ENCODE assay signal across 17 cellular contexts in the genomic region with DNA sequence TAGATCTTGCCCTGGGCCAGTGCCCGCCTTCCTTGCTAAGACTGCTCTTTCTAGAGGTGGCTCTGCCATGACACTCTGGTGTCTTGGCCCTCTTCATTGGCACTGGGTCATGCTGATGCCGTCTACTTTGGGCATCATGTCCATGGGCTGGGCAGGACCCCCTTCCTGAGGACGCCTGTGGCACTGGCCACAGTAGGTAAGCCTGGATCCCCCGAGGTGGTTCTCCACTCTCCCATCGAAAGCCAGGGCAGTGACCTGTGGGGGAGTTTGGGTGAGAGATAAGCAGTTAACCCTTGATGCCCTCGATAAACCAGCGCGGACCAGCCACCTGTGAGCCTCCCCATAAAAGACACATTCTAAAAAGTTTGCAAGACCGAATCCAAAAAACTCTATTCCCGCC. TPM values are rescaled to one million over a fixed set of nuclear protein-coding genes. Genes with fewer than 3 reads are reported as not detected.
A peak's percentile ranks its signal among the peaks of the same experiment; 100 is the strongest.
DNase-seq lines count a peak whose midpoint lies in the region; ATAC-seq and TF ChIP-seq lines count a peak whose summit lies in the region.
"Had no signal": no experiment of that assay in that cellular context is flagged by ENCODE, and none has a peak within 500 bp of the region (broad histone marks: within the 10 kb centered on the region; RNA-seq: fewer than 3 reads in every experiment).

No MANE protein-coding gene starts in this region.

- TF ChIP-seq CTCF in right atrium auricular region (IDR thresholded peaks at IDR 0.05) (no peak), psoas muscle (IDR thresholded peaks at IDR 0.05) (no peak)

- no peak for ATAC-seq in stimulated activated naive CD8-positive, alpha-beta T cell treated with anti-CD3 and anti-CD28 coated beads, Interleukin-15, amount 100 ng/mL, for 72 hours
- no peak for ATAC-seq in stimulated activated naive CD8-positive, alpha-beta T cell treated with anti-CD3 and anti-CD28 coated beads, Interleukin-15, Interleukin-2, amounts not matched to agents 100 U/mL and 50 U/mL, for 24 hours
- no peak for ATAC-seq in psoas muscle
- ATAC-seq: activated T-cell treated with anti-CD3 and anti-CD28 coated beads, Interleukin-2, amount 50 U/mL, for 4 hours; GM23338 had no signal

- intact Hi-C loops in psoas muscle (cut with DNase I), result no loop called here

- H3K36me3 ChIP-seq in right atrium auricular region (peaks cover 54% of the 10 kb centered on the region), psoas muscle (ENCODE audit: insufficient read depth in 1 of 2, low read depth in 1 of 2) (peaks cover 18 to 64% of the 10 kb centered on the region in 2 donors)

- no peak overlapping the region for H3K4me3 Mint-ChIP-seq in stimulated activated naive CD8-positive, alpha-beta T cell treated with anti-CD3 and anti-CD28 coated beads, Interleukin-15, amount 100 ng/mL, for 72 hours
- H3K4me3 Mint-ChIP-seq: activated T-cell treated with anti-CD3 and anti-CD28 coated beads, Interleukin-2, amount 50 U/mL, for 4 hours; GM23338 had no signal

- no peaks in the 10 kb centered on the region for H3K9me3 ChIP-seq in right atrium auricular region
- H3K9me3 ChIP-seq in psoas muscle, result no peaks in the 10 kb centered on the region

- H3K27me3 ChIP-seq in right atrium auricular region, result no peaks in the 10 kb centered on the region
- no peaks in the 10 kb centered on the region for H3K27me3 ChIP-seq in psoas muscle (ENCODE audit: insufficient read depth in 3 of 3, low read length in 2 of 3)

- peaks cover 0 to 92% of the 10 kb centered on the region in 2 donors for H3K4me1 ChIP-seq in right atrium auricular region
- peaks cover 56% of the 10 kb centered on the region for H3K4me1 ChIP-seq in psoas muscle

- H3K27me3 Mint-ChIP-seq in stimulated activated naive CD8-positive, alpha-beta T cell treated with anti-CD3 and anti-CD28 coated beads, Interleukin-15, amount 100 ng/mL, for 72 hours, result no peaks in the 10 kb centered on the region

- WGBS in psoas muscle, 3 donors, result 86 to 91% (median 89%) methylated on average over 10 of the region's 10 CpGs

- H3K27ac Mint-ChIP-seq in stimulated activated naive CD8-positive, alpha-beta T cell treated with anti-CD3 and anti-CD28 coated beads, Interleukin-15, amount 100 ng/mL, for 72 hours, result peak overlapping the region; percentile 71 to 88
- H3K27ac Mint-ChIP-seq: GM23338 had no signal

- H3K4me1 Mint-ChIP-seq in stimulated activated naive CD8-positive, alpha-beta T cell treated with anti-CD3 and anti-CD28 coated beads, Interleukin-15, amount 100 ng/mL, for 72 hours, result no peaks in the 10 kb centered on the region
- H3K4me1 Mint-ChIP-seq: GM23338 had no signal

- DNase-seq in stimulated activated naive CD8-positive, alpha-beta T cell treated with anti-CD3 and anti-CD28 coated beads, Interleukin-15, amount 100 ng/mL, for 72 hours, result no peak
- no peak for DNase-seq in stimulated activated naive CD8-positive, alpha-beta T cell treated with anti-CD3 and anti-CD28 coated beads, Interleukin-15, Interleukin-2, amounts not matched to agents 100 U/mL and 50 U/mL, for 24 hours
- DNase-seq in right atrium auricular region (ENCODE audit: low spot score) (no peak), psoas muscle (no peak), GM19240 (ENCODE audit: insufficient read length, low spot score) (no peak), GM19238 (ENCODE audit: insufficient read length, low spot score) (no peak), globus pallidus (ENCODE audit: low spot score) (no peak)
- DNase-seq in stimulated activated naive CD4-positive, alpha-beta T cell (lab: John Stamatoyannopoulos, UW), result no peak
- DNase-seq: activated T-cell treated with anti-CD3 and anti-CD28 coated beads, Interleukin-2, amount 50 U/mL, for 4 hours; COR-L47; cortex of kidney; GDM1; NCI-H1105 treated with DMSO at 0.1 percent for 48 hours; NCI-H510A treated with DMSO at 0.1 percent for 48 hours; stimulated activated CD4-positive, alpha-beta T cell treated with anti-CD3 and anti-CD28 coated beads, Interleukin-4, amount 100 ng/mL, for 1 hour; T-helper 2 cell had no signal

- no peaks in the 10 kb centered on the region for H3K9me3 Mint-ChIP-seq in stimulated activated naive CD8-positive, alpha-beta T cell treated with anti-CD3 and anti-CD28 coated beads, Interleukin-15, amount 100 ng/mL, for 72 hours
- H3K9me3 Mint-ChIP-seq: activated T-cell treated with anti-CD3 and anti-CD28 coated beads, Interleukin-2, amount 50 U/mL, for 4 hours; GM23338 had no signal

- H3K27ac ChIP-seq in right atrium auricular region, result peak overlapping the region; percentile 93 to 97
- peak overlapping the region; percentile 85 for H3K27ac ChIP-seq in psoas muscle

- no peak overlapping the region for H3K4me3 ChIP-seq in right atrium auricular region
- H3K4me3 ChIP-seq in psoas muscle, result no peak overlapping the region
- H3K4me3 ChIP-seq: GM23338 had no signal

RNA-seq across cellular contexts. Expression of a gene that starts 20.0 kb away (rescaled TPM):
- total RNA-seq in right atrium auricular region, result 10 to 100 TPM; 11.1 to 37.5 TPM
- total RNA-seq in psoas muscle, result 1 to 10 TPM; 1.3 to 5.7 (median 3.9) TPM
- 1 to 10 TPM; 1.5 to 2.1 (median 1.6) TPM for polyA plus RNA-seq in psoas muscle

RNA-seq across cellular contexts. Expression of a gene that starts 34.1 kb away (rescaled TPM):
- 10 to 100 TPM; 28.5 to 44.6 TPM for total RNA-seq in right atrium auricular region
- total RNA-seq in psoas muscle, result 10 to 100 TPM; 40.9 to 68.5 (median 46.7) TPM
- 100 to 1,000 TPM in 1 of 3 donors, 10 to 100 TPM in 2; 71.9 to 123 (median 79.4) TPM for polyA plus RNA-seq in psoas muscle

RNA-seq across cellular contexts. Expression of a gene that starts 34.3 kb away (rescaled TPM):
- total RNA-seq in right atrium auricular region (1 to 10 TPM; 6.2 to 7.1 TPM), psoas muscle (10 to 100 TPM in 2 of 4 donors, 1 to 10 TPM in 2; 6.8 to 15.5 (median 9.6) TPM)
- polyA plus RNA-seq in psoas muscle, result 10 to 100 TPM in 1 of 3 donors, 1 to 10 TPM in 2; 5.7 to 16.0 (median 7.8) TPM
